Comparison of ENCODE assay signal across 18 cellular contexts in the genomic region with DNA sequence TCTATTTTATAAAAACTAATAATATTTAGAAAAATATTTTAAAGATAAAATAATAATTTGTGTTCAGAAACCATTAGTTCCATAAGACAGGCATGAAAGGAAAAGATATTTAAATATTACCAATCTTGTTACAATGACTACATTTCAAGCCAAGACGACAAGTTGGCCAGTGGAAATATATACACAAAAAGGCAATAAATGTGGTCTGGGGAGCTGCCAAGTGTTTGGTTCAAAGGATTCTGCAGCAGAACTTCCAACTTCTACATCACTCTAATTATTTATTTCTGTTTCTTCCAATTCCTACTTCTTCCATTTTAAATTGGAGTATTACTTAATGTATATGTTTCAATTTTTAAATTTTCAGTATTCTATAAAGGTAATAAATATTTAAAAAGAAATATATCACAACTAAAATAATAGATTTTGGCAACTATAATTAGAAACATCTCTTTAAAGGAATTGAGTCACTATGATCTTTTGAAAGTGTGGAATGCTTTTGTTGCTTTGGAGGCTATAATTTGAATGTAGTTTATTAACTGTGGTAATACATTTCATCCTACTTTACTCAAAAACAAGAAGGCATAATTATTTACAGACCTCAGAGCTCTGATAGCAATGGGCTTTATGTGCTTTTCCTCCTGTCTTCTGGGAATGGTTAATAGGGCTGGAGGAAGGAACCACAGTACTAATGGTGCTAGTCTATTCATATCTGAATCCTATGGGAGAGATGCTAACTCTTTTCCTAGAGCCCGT.
DNase-seq lines count a peak whose midpoint lies in the region; ATAC-seq and TF ChIP-seq lines count a peak whose summit lies in the region.
"Had no signal": no experiment of that assay in that cellular context is flagged by ENCODE, and none has a peak within 500 bp of the region (broad histone marks: within the 10 kb centered on the region; RNA-seq: fewer than 3 reads in every experiment).

No MANE protein-coding gene starts in this region.

- H3K27me3 ChIP-seq in adipocyte (replicated peaks; ENCODE audit: control insufficient read depth, insufficient read depth, low read length): no peaks in the 10 kb centered on the region

- POLR2A ChIA-PET in AG04449 (lab: Yijun Ruan, JAX): no interaction called here

- ATAC-seq in GM18907 (IDR thresholded peaks at IDR 0.05; ENCODE audit: unreplicated experiment): no peak
- ATAC-seq: activated naive CD4-positive, alpha-beta T cell treated with anti-CD3 and anti-CD28 coated beads, Interleukin-2, amount 50 U/mL, for 72 hours; mucosa of descending colon had no signal

- no peaks in the 10 kb centered on the region for H3K9me3 ChIP-seq in adipocyte (ENCODE audit: control insufficient read depth, low read length)
- H3K9me3 ChIP-seq: mucosa of descending colon, thoracic aorta had no signal

- no peak overlapping the region for H3K4me3 ChIP-seq in AG04449 (ENCODE audit: low read depth, low read length)
- H3K4me3 ChIP-seq in HFF-Myc (replicated peaks; ENCODE audit: low read depth, low read length): no peak overlapping the region
- no peak overlapping the region for H3K4me3 ChIP-seq in adipocyte (ENCODE audit: low read length)
- H3K4me3 ChIP-seq: mucosa of descending colon, thoracic aorta had no signal

- H3K9ac ChIP-seq in adipocyte (ENCODE audit: low read length): no peak overlapping the region

- H3K36me3 ChIP-seq in adipocyte (ENCODE audit: control insufficient read depth, insufficient read depth, low read length, severe bottlenecking): peaks cover 25% of the 10 kb centered on the region
- H3K36me3 ChIP-seq: thoracic aorta had no signal

- CTCF ChIA-PET in AG04449 (lab: Yijun Ruan, JAX): no interaction called here

- TF ChIP-seq CTCF in AG04449 (IDR thresholded peaks at IDR 0.05; ENCODE audit: insufficient read depth, low read length, missing control alignments): no peak
- TF ChIP-seq CTCF in HFF-Myc (IDR thresholded peaks at IDR 0.05; ENCODE audit: low read depth, low read length, missing control alignments): no peak

- peaks cover 33% of the 10 kb centered on the region for H3K4me1 ChIP-seq in adipocyte (ENCODE audit: control insufficient read depth, insufficient read depth, low read length)

- DNase-seq in AG04449 (ENCODE audit: low read depth, low spot score) (peak; percentile 12), HFF-Myc (ENCODE audit: extremely low read depth, low read depth) (peak; percentile 71), adipocyte (ENCODE audit: low read depth) (peak; percentile 60), glomerular visceral epithelial cell (ENCODE audit: extremely low spot score) (peak; percentile 10), DMS153 (lab: John Stamatoyannopoulos, UW) (no peak), AG08396 (ENCODE audit: low spot score) (no peak)
- no peak for DNase-seq in activated CD4-positive, alpha-beta T cell treated with anti-CD3 and anti-CD28 coated beads, Interleukin-2, amount 50 U/mL, for 1 hour
- DNase-seq: AML-193, dermis blood vessel endothelial cell, islet precursor cell, KG1, NCI-H1930, NCI-H82, SHP77 treated with DMSO at 0.1 percent for 48 hours had no signal

Comparison
In these comparisons a context has a peak if more than half of its experiments do, and no peak if none do; other contexts are left out.
1. DNase-seq: peak in AG04449 (single experiment), HFF-Myc (single experiment), adipocyte (single experiment) and glomerular visceral epithelial cell (single experiment); none in DMS153 (single experiment), activated CD4-positive, alpha-beta T cell treated with anti-CD3 and anti-CD28 coated beads, Interleukin-2, amount 50 U/mL, for 1 hour (single experiment) and AG08396 (single experiment).